In the genomic region with DNA sequence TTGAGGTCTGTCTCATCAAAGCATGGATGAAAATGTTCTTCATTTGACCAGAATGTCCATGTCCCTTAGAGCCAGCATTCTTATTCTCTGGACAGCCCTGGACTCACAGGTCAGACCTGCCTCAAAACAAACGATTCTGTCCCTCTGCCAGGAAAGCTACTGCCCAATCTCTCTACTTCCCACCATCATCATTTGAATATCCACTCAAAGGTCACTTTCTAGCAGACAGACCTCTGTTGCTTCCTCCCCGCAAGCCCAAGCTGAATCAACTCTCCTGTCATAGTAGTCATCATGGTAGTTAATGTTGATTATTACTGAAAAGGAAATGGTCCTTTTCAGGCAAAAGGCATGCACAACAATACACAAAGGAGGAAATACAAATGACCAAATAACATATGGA, we compare ENCODE assay signal across 31 cellular contexts. TPM values are rescaled to one million over a fixed set of nuclear protein-coding genes. Genes with fewer than 3 reads are reported as not detected.
DNase-seq lines count a peak whose midpoint lies in the region; ATAC-seq, FAIRE-seq and TF ChIP-seq lines count a peak whose summit lies in the region.
"Had no signal": no experiment of that assay in that cellular context is flagged by ENCODE, and none has a peak within 500 bp of the region (broad histone marks: within the 10 kb centered on the region; RNA-seq: fewer than 3 reads in every experiment).

No MANE protein-coding gene starts in this region.

- BruUV-seq in mammary epithelial cell (replicated peaks; lab: Mats Ljungman, UMichigan) = no TSS peak

- CTCF ChIA-PET in SK-N-SH (lab: Yijun Ruan, JAX) (no interaction called here), mammary epithelial cell (lab: Charles Lee; ENCODE audit: low non-redundant PET) (no interaction called here)

- H3K4me2 ChIP-seq in SK-N-SH (no peak overlapping the region), mammary epithelial cell (ENCODE audit: insufficient read depth, low read depth, low read length) (no peak overlapping the region)

- H3K4me3 ChIP-seq in SK-N-SH (ENCODE audit: low read depth in 2 of 2, low read length in 1 of 2) = no peak overlapping the region
- H3K4me3 ChIP-seq in mammary epithelial cell (replicated peaks in 1 of 3; ENCODE audit: insufficient read depth in 1 of 3, low read depth in 2 of 3, low read length in 3 of 3) = no peak overlapping the region
- H3K4me3 ChIP-seq in small intestine (ENCODE audit: low read depth in 1 of 2, low read length in 2 of 2) = no peak overlapping the region
- H3K4me3 ChIP-seq: lung, PC-9, upper lobe of left lung had no signal

- FAIRE-seq in small intestine (lab: Jason Lieb, UNC) = no peak
- FAIRE-seq: colon had no signal

- TF ChIP-seq CTCF in SK-N-SH (IDR thresholded peaks at IDR 0.05) (no peak), mammary epithelial cell (conservative IDR thresholded peaks at IDR 0.05 in 1 of 2, IDR thresholded peaks at IDR 0.05 in 1 of 2; ENCODE audit: extremely low read depth in 1 of 2, insufficient read depth in 1 of 2, low read depth in 1 of 2, low read length in 2 of 2) (no peak)

- intact Hi-C loops in mammary epithelial cell (cut with micrococcal nuclease) = loop anchor here (10.0 kb wide), 1 partner anchor 82 kb away; no protein-coding TSS in a partner anchor

- TF ChIP-seq EP300 in SK-N-SH (IDR thresholded peaks at IDR 0.05; ENCODE audit: borderline replicate concordance in 1 of 2, low read depth in 1 of 2, low read length in 1 of 2) = no peak

- in situ Hi-C loops in mammary epithelial cell (cut with MboI; ENCODE audit: low sequenced_read_pairs in 2 of 2) = no loop called here

- H3K27me3 ChIP-seq in SK-N-SH (ENCODE audit: insufficient read depth) (no peaks in the 10 kb centered on the region), mammary epithelial cell (ENCODE audit: insufficient read depth, low read length) (no peaks in the 10 kb centered on the region), small intestine (ENCODE audit: control insufficient read depth in 2 of 2, insufficient read depth in 2 of 2, low read length in 2 of 2) (no peaks in the 10 kb centered on the region)
- H3K27me3 ChIP-seq: foreskin keratinocyte, upper lobe of left lung had no signal

- H3K9me2 ChIP-seq in SK-N-SH = no peaks in the 10 kb centered on the region

- no peaks in the 10 kb centered on the region; a peak in 1 of 4 replicates for H3K4me1 ChIP-seq in SK-N-SH (ENCODE audit: control insufficient read depth in 1 of 2, insufficient read depth in 2 of 2, low read depth in 1 of 2, low read length in 1 of 2)
- peaks cover 10% of the 10 kb centered on the region for H3K4me1 ChIP-seq in mammary epithelial cell (ENCODE audit: insufficient read depth, low read length)
- no peaks in the 10 kb centered on the region for H3K4me1 ChIP-seq in small intestine (ENCODE audit: control insufficient read depth in 2 of 2, insufficient read depth in 1 of 2, low read depth in 1 of 2, low read length in 1 of 2)

- no peak overlapping the region for H3K27ac ChIP-seq in SK-N-SH (ENCODE audit: low read depth in 2 of 2, low read length in 1 of 2)
- no peak overlapping the region for H3K27ac ChIP-seq in mammary epithelial cell (ENCODE audit: insufficient read depth, low read depth, low read length)
- H3K27ac ChIP-seq in small intestine (ENCODE audit: low read depth in 1 of 2, low read length in 1 of 2) = no peak overlapping the region
- H3K27ac ChIP-seq: 22Rv1, HL-60 had no signal

- POLR2A ChIA-PET in SK-N-SH (lab: Yijun Ruan, JAX) = no interaction called here

- H3K79me2 ChIP-seq in SK-N-SH (ENCODE audit: insufficient read depth) (no peaks in the 10 kb centered on the region), mammary epithelial cell (ENCODE audit: insufficient read depth, low read length) (no peaks in the 10 kb centered on the region)

- no peaks in the 10 kb centered on the region for H3K36me3 ChIP-seq in SK-N-SH (replicated peaks in 1 of 2; ENCODE audit: control insufficient read depth in 1 of 2, insufficient read depth in 2 of 2, low read length in 1 of 2)
- H3K36me3 ChIP-seq in mammary epithelial cell (ENCODE audit: insufficient read depth, low read length) = no peaks in the 10 kb centered on the region
- H3K36me3 ChIP-seq in small intestine (ENCODE audit: control insufficient read depth in 2 of 2, insufficient read depth in 2 of 2, low read length in 2 of 2) = no peaks in the 10 kb centered on the region
- H3K36me3 ChIP-seq: upper lobe of left lung had no signal

- H3K9me3 ChIP-seq in SK-N-SH (no peaks in the 10 kb centered on the region), mammary epithelial cell (replicated peaks; ENCODE audit: insufficient read depth, low read length) (no peaks in the 10 kb centered on the region), small intestine (ENCODE audit: control insufficient read depth, low read depth) (no peaks in the 10 kb centered on the region)
- H3K9me3 ChIP-seq: upper lobe of left lung had no signal

- no peak for TF ChIP-seq RAD21 in SK-N-SH (IDR thresholded peaks at IDR 0.05; ENCODE audit: low read length)

- DNase-seq in SK-N-SH (no peak), mammary epithelial cell (no peak), kidney tubule cell (ENCODE audit: low spot score) (peak; percentile 78), small intestine (peak; percentile 21), T-helper 1 cell (no peak)
- DNase-seq in effector CD8-positive, alpha-beta T cell (lab: John Stamatoyannopoulos, UW) = no peak
- DNase-seq: activated CD4-positive, alpha-beta memory T cell treated with anti-CD3 and anti-CD28 coated beads, Interleukin-2, amount 10 ng/mL, durations not matched to agents 7 days and 5 days; activated CD8-positive, alpha-beta memory T cell treated with anti-CD3 and anti-CD28 coated beads, Interleukin-2, amount 50 U/mL, for 4 hours; activated naive CD4-positive, alpha-beta T cell treated with anti-CD3 and anti-CD28 coated beads, Interleukin-2, amount 10 ng/mL, durations not matched to agents 7 days and 5 days; amniotic stem cell; effector memory CD4-positive, alpha-beta T cell; erythroblast; foreskin keratinocyte; H7; head of caudate nucleus; islet precursor cell; NCI-H1417 treated with DMSO at 0.1 percent for 48 hours; NCI-H2029 treated with DMSO at 0.1 percent for 48 hours; NCI-H226; NCI-H526 treated with DMSO at 0.1 percent for 48 hours; nephron progenitor cell; NK-92 treated with Interleukin-12 subunit alpha and Interleukin-12 subunit beta, amount 100 ng/mL, for 24 hours; PC-9; upper lobe of left lung had no signal

- dilution Hi-C loops in mammary epithelial cell (cut with HindIII; ENCODE audit: low sequenced_read_pairs) = no loop called here

- H3K9ac ChIP-seq in SK-N-SH = no peak overlapping the region
- no peak overlapping the region for H3K9ac ChIP-seq in mammary epithelial cell (ENCODE audit: insufficient read depth, low read length)

- no peak overlapping the region for H2AFZ ChIP-seq in SK-N-SH (ENCODE audit: low read depth)
- H2AFZ ChIP-seq in mammary epithelial cell (ENCODE audit: low read depth, low read length) = peak overlapping the region; percentile 47
- H2AFZ ChIP-seq: PC-9 had no signal

- H3F3A ChIP-seq in SK-N-SH (replicated peaks; ENCODE audit: insufficient read depth) = peaks cover 6% of the 10 kb centered on the region

- H4K20me1 ChIP-seq in SK-N-SH (ENCODE audit: insufficient read depth) (no peaks in the 10 kb centered on the region), mammary epithelial cell (ENCODE audit: insufficient read depth, low read length) (no peaks in the 10 kb centered on the region)

- ATAC-seq in SK-N-SH treated with all-trans-retinoic acid at 6 μM for 48 hours (no peak), GM19455 (IDR thresholded peaks at IDR 0.05; ENCODE audit: unreplicated experiment) (no peak)
- ATAC-seq: foreskin keratinocyte; stimulated activated memory B cell treated with anti-CD40 and anti-IgM and Interleukin-4, amounts not matched to agents 10 μg/mL and 1 μg/mL and 100 μg/mL, for 72 hours had no signal

- WGBS in SK-N-SH (ENCODE audit: low lambda C conversion rate) = 46% methylated on average over 2 of the region's 2 CpGs
- 50% methylated on average over 2 of the region's 2 CpGs for WGBS in mammary epithelial cell (ENCODE audit: low coverage, missing lambda C conversion rate)
- 28 to 44% (median 41%) methylated on average over 2 of the region's 2 CpGs for WGBS in small intestine, 3 donors

TF ChIP-seq in SK-N-SH, 30 proteins besides CTCF, POLR2A, EP300 and RAD21:
- TF ChIP-seq, protein P1, sequence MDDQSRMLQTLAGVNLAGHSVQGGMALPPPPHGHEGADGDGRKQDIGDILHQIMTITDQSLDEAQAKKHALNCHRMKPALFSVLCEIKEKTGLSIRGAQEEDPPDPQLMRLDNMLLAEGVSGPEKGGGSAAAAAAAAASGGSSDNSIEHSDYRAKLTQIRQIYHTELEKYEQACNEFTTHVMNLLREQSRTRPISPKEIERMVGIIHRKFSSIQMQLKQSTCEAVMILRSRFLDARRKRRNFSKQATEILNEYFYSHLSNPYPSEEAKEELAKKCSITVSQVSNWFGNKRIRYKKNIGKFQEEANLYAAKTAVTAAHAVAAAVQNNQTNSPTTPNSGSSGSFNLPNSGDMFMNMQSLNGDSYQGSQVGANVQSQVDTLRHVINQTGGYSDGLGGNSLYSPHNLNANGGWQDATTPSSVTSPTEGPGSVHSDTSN (IDR thresholded peaks at IDR 0.05) = peak; percentile 31; the same call in 1 of the 2 replicates
- no peak for TF ChIP-seq POLR2AphosphoS5 (IDR thresholded peaks at IDR 0.05; ENCODE audit: low read depth, low read length)

TF ChIP-seq in SK-N-SH treated with all-trans-retinoic acid at 6 μM for 48 hours, 23 proteins besides CTCF, POLR2A, EP300 and RAD21:
- TF ChIP-seq, protein P2, sequence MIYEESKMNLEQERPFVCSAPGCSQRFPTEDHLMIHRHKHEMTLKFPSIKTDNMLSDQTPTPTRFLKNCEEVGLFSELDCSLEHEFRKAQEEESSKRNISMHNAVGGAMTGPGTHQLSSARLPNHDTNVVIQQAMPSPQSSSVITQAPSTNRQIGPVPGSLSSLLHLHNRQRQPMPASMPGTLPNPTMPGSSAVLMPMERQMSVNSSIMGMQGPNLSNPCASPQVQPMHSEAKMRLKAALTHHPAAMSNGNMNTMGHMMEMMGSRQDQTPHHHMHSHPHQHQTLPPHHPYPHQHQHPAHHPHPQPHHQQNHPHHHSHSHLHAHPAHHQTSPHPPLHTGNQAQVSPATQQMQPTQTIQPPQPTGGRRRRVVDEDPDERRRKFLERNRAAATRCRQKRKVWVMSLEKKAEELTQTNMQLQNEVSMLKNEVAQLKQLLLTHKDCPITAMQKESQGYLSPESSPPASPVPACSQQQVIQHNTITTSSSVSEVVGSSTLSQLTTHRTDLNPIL (CRISPR knock-in tag; IDR thresholded peaks at IDR 0.05; ENCODE audit: low read depth) = no peak
- TF ChIP-seq PPARA (CRISPR knock-in tag; IDR thresholded peaks at IDR 0.05; ENCODE audit: borderline replicate concordance) = no peak

RNA-seq across cellular contexts. Expression of a gene that starts 39.6 kb away (rescaled TPM):
- polyA plus RNA-seq in SK-N-SH (2012; rRNA removed) (10.8 and 11.9 TPM in 2 replicates), mammary epithelial cell (0.73 TPM), small intestine (1 to 10 TPM in 2 of 3 donors, under 1 TPM in 1; 0.45 to 7.9 (median 1.1) TPM)
- polyA plus RNA-seq in SK-N-SH (2012; cell fraction: cytosol; rRNA removed) = 17.2 and 19.2 TPM in 2 replicates
- polyA plus RNA-seq in SK-N-SH (2012; cell fraction: nucleus; rRNA removed) = 4.0 and 5.9 TPM in 2 replicates
- total RNA-seq in mammary epithelial cell = 1 to 10 TPM in 1 of 2 donors, under 1 TPM in 1; 0.50 to 1.2 TPM
- not detected for polyA minus RNA-seq in mammary epithelial cell

Comparison
In these comparisons a context has a peak if more than half of its experiments do, and no peak if none do; other contexts are left out.
1. DNase-seq: peak in kidney tubule cell (single experiment) and small intestine (single experiment); none in SK-N-SH (single experiment), mammary epithelial cell (single experiment), effector CD8-positive, alpha-beta T cell (single experiment) and T-helper 1 cell (0 of 5).